17 cellular contexts compared by ENCODE assay signal in the genomic region with DNA sequence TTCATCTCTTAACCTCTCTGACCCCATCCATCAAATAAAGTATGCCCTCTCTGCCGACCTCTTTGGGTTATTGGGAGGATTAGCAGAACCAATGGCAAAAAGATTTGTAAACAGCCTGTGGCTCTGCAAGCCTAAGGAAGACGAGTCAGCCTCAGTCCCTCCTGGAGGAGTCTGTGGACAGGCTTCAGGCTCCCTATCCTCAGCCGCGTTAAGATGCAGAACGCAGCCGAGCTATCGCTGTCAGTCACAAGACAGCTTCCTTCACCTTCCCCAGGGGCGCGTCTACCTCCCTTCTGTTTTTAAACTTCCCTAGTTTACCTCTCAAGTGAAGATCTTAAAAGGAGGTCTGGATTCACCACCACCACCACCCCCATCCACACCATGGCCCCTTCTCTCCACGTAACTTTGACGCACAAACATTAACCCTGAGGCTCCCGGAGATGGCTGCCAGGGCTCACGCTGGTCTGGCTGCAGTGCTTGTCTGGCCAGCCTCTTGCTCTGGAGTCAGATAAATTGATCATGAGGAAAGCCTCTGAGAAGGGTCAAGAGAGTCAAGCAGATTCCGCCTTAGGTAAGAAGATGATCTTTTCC. TPM values are rescaled to one million over a fixed set of nuclear protein-coding genes. Genes with fewer than 3 reads are reported as not detected.
DNase-seq lines count a peak whose midpoint lies in the region; ATAC-seq and TF ChIP-seq lines count a peak whose summit lies in the region.
"Had no signal": no experiment of that assay in that cellular context is flagged by ENCODE, and none has a peak within 500 bp of the region (broad histone marks: within the 10 kb centered on the region; RNA-seq: fewer than 3 reads in every experiment).

No MANE protein-coding gene starts in this region.

- WGBS in ovary, 3 donors, result 13 to 14% (median 13%) methylated on average over 14 of the region's 14 CpGs

- H3K4me3 Mint-ChIP-seq in activated T-cell treated with anti-CD3 and anti-CD28 coated beads, Interleukin-2, amount 50 U/mL, for 4 hours, result no peak overlapping the region
- H3K4me3 Mint-ChIP-seq: activated CD8-positive, alpha-beta T cell treated with anti-CD3 and anti-CD28 coated beads, Interleukin-2, amount 10 ng/mL, durations not matched to agents 7 days and 5 days; activated T-helper 17 cell treated with anti-CD3 and anti-CD28 coated beads, Interleukin-2, amount 50 U/mL, for 72 hours had no signal

- H3K9me3 ChIP-seq in ES-I3 (ENCODE audit: control insufficient read depth, insufficient read depth, low read length), result no peaks in the 10 kb centered on the region; the same call in 1 of the 2 replicates
- H3K9me3 ChIP-seq in ovary, result no peaks in the 10 kb centered on the region
- H3K9me3 ChIP-seq: esophagus muscularis mucosa, heart right ventricle, stomach had no signal

- no peaks in the 10 kb centered on the region for H3K36me3 Mint-ChIP-seq in activated T-cell treated with anti-CD3 and anti-CD28 coated beads, Interleukin-2, amount 50 U/mL, for 4 hours (ENCODE audit: insufficient read depth)

- no peak for ATAC-seq in activated T-cell treated with anti-CD3 and anti-CD28 coated beads, Interleukin-2, amount 50 U/mL, for 4 hours
- ATAC-seq: activated CD8-positive, alpha-beta T cell treated with anti-CD3 and anti-CD28 coated beads, Interleukin-2, amount 10 ng/mL, durations not matched to agents 7 days and 5 days; activated T-helper 17 cell treated with anti-CD3 and anti-CD28 coated beads, Interleukin-2, amount 50 U/mL, for 72 hours had no signal

- no peak for TF ChIP-seq EP300 in ovary (IDR thresholded peaks at IDR 0.05)

- H3K27me3 Mint-ChIP-seq in activated T-cell treated with anti-CD3 and anti-CD28 coated beads, Interleukin-2, amount 50 U/mL, for 4 hours (ENCODE audit: low read depth), result peaks cover 15% of the 10 kb centered on the region
- H3K27me3 Mint-ChIP-seq: progenitor cell of endocrine pancreas had no signal

- no peak overlapping the region for H3K27ac ChIP-seq in ovary
- H3K27ac ChIP-seq: coronary artery, esophagus muscularis mucosa, heart right ventricle, stomach had no signal

- peak overlapping the region; percentile 51; the same call in 1 of the 2 replicates for H3K9ac ChIP-seq in ES-I3 (ENCODE audit: low read depth, low read length)

- H3K4me1 Mint-ChIP-seq in activated T-cell treated with anti-CD3 and anti-CD28 coated beads, Interleukin-2, amount 50 U/mL, for 4 hours (ENCODE audit: low read depth), result peaks cover 3% of the 10 kb centered on the region
- H3K4me1 Mint-ChIP-seq: activated T-helper 17 cell treated with anti-CD3 and anti-CD28 coated beads, Interleukin-2, amount 50 U/mL, for 72 hours had no signal

- H3K36me3 ChIP-seq in ES-I3 (ENCODE audit: insufficient read depth, low read length), result no peaks in the 10 kb centered on the region
- no peaks in the 10 kb centered on the region for H3K36me3 ChIP-seq in ovary
- H3K36me3 ChIP-seq: esophagus muscularis mucosa, heart right ventricle, stomach had no signal

- TF ChIP-seq CTCF in foreskin fibroblast (IDR thresholded peaks at IDR 0.05; ENCODE audit: low read depth, low read length) (no peak), ovary (IDR thresholded peaks at IDR 0.05) (no peak)

- no peaks in the 10 kb centered on the region for H3K27me3 ChIP-seq in ovary

- H3K4me1 ChIP-seq in ES-I3 (ENCODE audit: insufficient read depth, low read length) (0 out of 2 replicates have a peak, but pooled peaks cover 2% of the 10 kb centered on the region), ovary (ENCODE audit: insufficient read depth) (peaks cover 8% of the 10 kb centered on the region)

- no peak for TF ChIP-seq POLR2A in ovary (IDR thresholded peaks at IDR 0.05)

- DNase-seq in amniotic epithelial cell (ENCODE audit: low read depth) (peak; percentile 13), foreskin fibroblast (no peak), ovary (peak in 4 of 5 donors; percentile 19 to 64 (median 50)), CD1c-positive myeloid dendritic cell (ENCODE audit: extremely low spot score) (no peak), UCSD-AML1 (lab: John Stamatoyannopoulos, UW; ENCODE audit: unreplicated experiment) (no peak), DMS53 treated with DMSO at 0.1 percent for 48 hours (lab: John Stamatoyannopoulos, UW; ENCODE audit: unreplicated experiment) (no peak)
- no peak for DNase-seq in activated T-cell treated with anti-CD3 and anti-CD28 coated beads, Interleukin-2, amount 50 U/mL, for 4 hours
- DNase-seq: activated CD8-positive, alpha-beta T cell treated with anti-CD3 and anti-CD28 coated beads, Interleukin-2, amount 10 ng/mL, durations not matched to agents 7 days and 5 days; heart right ventricle; left colon; NCI-H2029 treated with DMSO at 0.1 percent for 48 hours; stomach had no signal

- H3K9me3 Mint-ChIP-seq in activated T-cell treated with anti-CD3 and anti-CD28 coated beads, Interleukin-2, amount 50 U/mL, for 4 hours, result no peaks in the 10 kb centered on the region
- H3K9me3 Mint-ChIP-seq: activated T-helper 17 cell treated with anti-CD3 and anti-CD28 coated beads, Interleukin-2, amount 50 U/mL, for 72 hours had no signal

- H3K4me3 ChIP-seq in foreskin fibroblast (ENCODE audit: low read depth in 1 of 2, low read length in 2 of 2) (peak overlapping the region; percentile 30 to 35), ovary (peak overlapping the region; percentile 15)
- H3K4me3 ChIP-seq: coronary artery, heart right ventricle, stomach had no signal

- intact Hi-C loops in ovary (cut with DNase I), result loop anchor here in 1 of 4 donors (5.0 kb wide), 2 partner anchors 48 to 108 kb away; no protein-coding TSS in a partner anchor

RNA-seq across cellular contexts. Expression of gene CAMK1G, which starts 0.8 kb away (rescaled TPM):
- total RNA-seq in ovary, result 10 to 100 TPM; 10.1 to 16.7 (median 12.0) TPM
- polyA plus RNA-seq in ovary, result 10 to 100 TPM in 1 of 2 donors, 1 to 10 TPM in 1; 7.6 to 20.2 TPM
- under 1 TPM; 0.08 to 0.15 (median 0.14) TPM for total RNA-seq in activated T-cell treated with anti-CD3 and anti-CD28 coated beads, Interleukin-2, amount 50 U/mL, for 4 hours
- total RNA-seq: activated CD8-positive, alpha-beta T cell treated with anti-CD3 and anti-CD28 coated beads, Interleukin-2, amount 10 ng/mL, durations not matched to agents 7 days and 5 days had no signal
- polyA plus RNA-seq: heart right ventricle had no signal

Comparison
In these comparisons a context has a peak if more than half of its experiments do, and no peak if none do; other contexts are left out.
1. DNase-seq: peak in amniotic epithelial cell (single experiment) and ovary (4 of 5); none in foreskin fibroblast (0 of 2), CD1c-positive myeloid dendritic cell (single experiment), activated T-cell treated with anti-CD3 and anti-CD28 coated beads, Interleukin-2, amount 50 U/mL, for 4 hours (single experiment), UCSD-AML1 (single experiment) and DMS53 treated with DMSO at 0.1 percent for 48 hours (single experiment).
2. RNA of gene CAMK1G, which starts 0.8 kb away (total RNA-seq): 10.1 to 16.7 TPM in ovary; 0.08 to 0.15 TPM in activated T-cell treated with anti-CD3 and anti-CD28 coated beads, Interleukin-2, amount 50 U/mL, for 4 hours; every median in the first group is over 4 times any median in the second.